Comparison of ENCODE assay signal across 1 cellular context in genomic region chr7:150979706-150980390, GRCh38.
TF ChIP-seq lines count a peak whose summit lies in the region.

No MANE protein-coding gene starts in this region.

TF ChIP-seq in H1, 55 proteins besides CTCF, POLR2A, EP300 and RAD21:
- TF ChIP-seq TAF7 (optimal IDR thresholded peaks at IDR 0.05; ENCODE audit: borderline replicate concordance, low read depth, low read length) = no peak
- TF ChIP-seq CBX5 (IDR thresholded peaks at IDR 0.05; ENCODE audit: low read depth, low read length) = no peak
- no peak for TF ChIP-seq CBX8 (IDR thresholded peaks at IDR 0.05; ENCODE audit: borderline replicate concordance, low read depth, low read length)
- TF ChIP-seq MAX (IDR thresholded peaks at IDR 0.05) = no peak
- no peak for TF ChIP-seq NRF1 (IDR thresholded peaks at IDR 0.05; ENCODE audit: low read depth, low read length)
- 0 out of 2 replicates have a peak, but pooled peaks have one; percentile 8 for TF ChIP-seq SUZ12 (IDR thresholded peaks at IDR 0.05; ENCODE audit: low read length)
